Comparison of ENCODE assay signal across 8 cellular contexts in the genomic region with DNA sequence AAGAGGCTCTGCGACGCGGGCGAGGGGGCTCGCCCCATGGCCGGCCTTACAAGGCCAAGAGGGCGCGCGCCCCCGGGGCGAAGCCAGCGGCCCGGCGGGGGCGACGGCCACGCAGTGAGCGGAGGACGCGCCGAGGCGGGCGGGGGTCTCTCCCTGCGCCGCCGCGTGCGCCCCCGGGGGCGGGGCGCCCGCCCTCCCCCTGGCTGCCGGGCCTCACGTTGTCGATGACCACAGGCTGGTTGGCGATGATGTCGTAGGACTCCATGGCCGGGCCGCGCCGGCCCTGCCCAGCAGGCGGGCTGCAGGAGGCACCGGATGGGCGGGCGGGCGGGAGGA. TPM values are rescaled to one million over a fixed set of nuclear protein-coding genes. Genes with fewer than 3 reads are reported as not detected.
DNase-seq lines count a peak whose midpoint lies in the region; ATAC-seq and TF ChIP-seq lines count a peak whose summit lies in the region.

No MANE protein-coding gene starts in this region.

- no peak for TF ChIP-seq POLR2A in tibial nerve (IDR thresholded peaks at IDR 0.05)

- no peak for TF ChIP-seq CTCF in tibial nerve (IDR thresholded peaks at IDR 0.05)

- no peaks in the 10 kb centered on the region for H3K27me3 Mint-ChIP-seq in activated naive CD4-positive, alpha-beta T cell treated with anti-CD3 and anti-CD28 coated beads for 36 hours (ENCODE audit: low read depth)
- no peaks in the 10 kb centered on the region for H3K27me3 Mint-ChIP-seq in activated T-helper 17 cell treated with anti-CD3 and anti-CD28 coated beads, Interleukin-2, amount 50 U/mL, for 72 hours

- no peaks in the 10 kb centered on the region for H3K9me3 Mint-ChIP-seq in activated naive CD4-positive, alpha-beta T cell treated with anti-CD3 and anti-CD28 coated beads for 36 hours
- no peaks in the 10 kb centered on the region for H3K9me3 Mint-ChIP-seq in activated T-helper 17 cell treated with anti-CD3 and anti-CD28 coated beads, Interleukin-2, amount 50 U/mL, for 72 hours

- 0% methylated on average over 19 of the region's 46 CpGs; no CpG with 5 or more reads in 1 of the 2 donors for WGBS in tibial nerve, 2 donors

- peak overlapping the region; percentile 98 for H3K27ac Mint-ChIP-seq in activated naive CD4-positive, alpha-beta T cell treated with anti-CD3 and anti-CD28 coated beads for 36 hours
- H3K27ac Mint-ChIP-seq in activated T-helper 17 cell treated with anti-CD3 and anti-CD28 coated beads, Interleukin-2, amount 50 U/mL, for 72 hours: peak overlapping the region; percentile 98

- no peak for TF ChIP-seq EP300 in tibial nerve (IDR thresholded peaks at IDR 0.05)

- peak overlapping the region; percentile 89 for H3K4me3 Mint-ChIP-seq in activated naive CD4-positive, alpha-beta T cell treated with anti-CD3 and anti-CD28 coated beads for 36 hours
- peak overlapping the region; percentile 92 for H3K4me3 Mint-ChIP-seq in activated T-helper 17 cell treated with anti-CD3 and anti-CD28 coated beads, Interleukin-2, amount 50 U/mL, for 72 hours

- no peaks in the 10 kb centered on the region for H3K9me3 ChIP-seq in tibial nerve

- H3K4me3 ChIP-seq in tibial nerve: peak overlapping the region; percentile 47 to 97 (median 85)

- H3K36me3 ChIP-seq in tibial nerve: peaks cover 0 to 26% (median 4%) of the 10 kb centered on the region in 3 donors

- H3K4me1 Mint-ChIP-seq in activated naive CD4-positive, alpha-beta T cell treated with anti-CD3 and anti-CD28 coated beads for 36 hours (ENCODE audit: low read depth): peaks cover 31% of the 10 kb centered on the region
- H3K4me1 Mint-ChIP-seq in activated T-helper 17 cell treated with anti-CD3 and anti-CD28 coated beads, Interleukin-2, amount 50 U/mL, for 72 hours: peaks cover 8% of the 10 kb centered on the region

- H3K27me3 ChIP-seq in layer of hippocampus (ENCODE audit: control insufficient read depth, insufficient read depth, low read length) (no peaks in the 10 kb centered on the region), tibial nerve (no peaks in the 10 kb centered on the region)

- peaks cover 12% of the 10 kb centered on the region for H3K36me3 Mint-ChIP-seq in activated naive CD4-positive, alpha-beta T cell treated with anti-CD3 and anti-CD28 coated beads for 36 hours (ENCODE audit: low read depth)
- H3K36me3 Mint-ChIP-seq in activated T-helper 17 cell treated with anti-CD3 and anti-CD28 coated beads, Interleukin-2, amount 50 U/mL, for 72 hours (ENCODE audit: low read depth): peaks cover 58% of the 10 kb centered on the region

- CTCF ChIA-PET in activated naive CD4-positive, alpha-beta T cell treated with anti-CD3 and anti-CD28 coated beads for 36 hours (lab: Charles Lee): interaction anchor here (1.0 to 4.5 kb wide), 12 partner anchors 12 to 770 kb away, joined by 3 to 56 read pairs (median 5); a partner anchor contains a TSS

- intact Hi-C loops in activated naive CD4-positive, alpha-beta T cell treated with anti-CD3 and anti-CD28 coated beads for 36 hours (cut with micrococcal nuclease): loop anchor here (5.0 kb wide), 2 partner anchors 789 to 1131 kb away; no protein-coding TSS in a partner anchor
- intact Hi-C loops in head of caudate nucleus (cut with DNase I): loop anchor here (1.0 kb wide), 1 partner anchor 17 kb away; a partner anchor contains a TSS

- peak overlapping the region; percentile 90 for H3K27ac ChIP-seq in layer of hippocampus (ENCODE audit: low read depth, low read length)
- peak overlapping the region; percentile 63 to 99 (median 96) for H3K27ac ChIP-seq in tibial nerve

- peaks cover 0 to 41% (median 15%) of the 10 kb centered on the region in 4 donors for H3K4me1 ChIP-seq in tibial nerve

- no peak for DNase-seq in activated naive CD4-positive, alpha-beta T cell treated with anti-CD3 and anti-CD28 coated beads for 36 hours
- DNase-seq in activated naive CD4-positive, alpha-beta T cell (lab: John Stamatoyannopoulos, UW): no peak
- DNase-seq in tibial nerve (ENCODE audit: low spot score in 2 of 2): no peak
- no peak for DNase-seq in mesenteric fat pad (ENCODE audit: low spot score)
- DNase-seq in head of caudate nucleus: no peak
- no peak for DNase-seq in epidermal melanocyte (ENCODE audit: insufficient read length, low spot score)

- no peak for ATAC-seq in activated T-helper 17 cell treated with anti-CD3 and anti-CD28 coated beads, Interleukin-2, amount 50 U/mL, for 72 hours (replicated peaks)

RNA-seq across cellular contexts. Expression of a gene that starts 0.2 kb away (rescaled TPM):
- total RNA-seq in activated naive CD4-positive, alpha-beta T cell treated with anti-CD3 and anti-CD28 coated beads for 36 hours: 100 to 1,000 TPM; 103 to 104 TPM
- total RNA-seq in activated T-helper 17 cell treated with anti-CD3 and anti-CD28 coated beads, Interleukin-2, amount 50 U/mL, for 72 hours: 100 to 1,000 TPM in 1 of 2 donors, 10 to 100 TPM in 1; 68.7 to 148 TPM
- total RNA-seq in tibial nerve: 100 to 1,000 TPM in 1 of 4 donors, 10 to 100 TPM in 3; 65.1 to 109 (median 85.5) TPM
- 47.6 TPM for total RNA-seq in mesenteric fat pad

RNA-seq across cellular contexts. Expression of a gene that starts 5.9 kb away (rescaled TPM):
- 1 to 10 TPM; 2.7 to 2.8 TPM for total RNA-seq in activated naive CD4-positive, alpha-beta T cell treated with anti-CD3 and anti-CD28 coated beads for 36 hours
- total RNA-seq in activated T-helper 17 cell treated with anti-CD3 and anti-CD28 coated beads, Interleukin-2, amount 50 U/mL, for 72 hours: 10 to 100 TPM; 12.0 to 51.2 TPM
- total RNA-seq in tibial nerve (10 to 100 TPM in 2 of 4 donors, 1 to 10 TPM in 2; 4.5 to 65.1 (median 11.6) TPM), mesenteric fat pad (5.9 TPM)

RNA-seq across cellular contexts. Expression of a gene that starts 17.7 kb away (rescaled TPM):
- total RNA-seq in activated naive CD4-positive, alpha-beta T cell treated with anti-CD3 and anti-CD28 coated beads for 36 hours: 100 to 1,000 TPM; 245 to 267 TPM
- 100 to 1,000 TPM; 218 to 235 TPM for total RNA-seq in activated T-helper 17 cell treated with anti-CD3 and anti-CD28 coated beads, Interleukin-2, amount 50 U/mL, for 72 hours
- 100 to 1,000 TPM; 248 to 409 (median 335) TPM for total RNA-seq in tibial nerve
- 221 TPM for total RNA-seq in mesenteric fat pad

RNA-seq across cellular contexts. Expression of a gene that starts 49.8 kb away (rescaled TPM):
- total RNA-seq in activated naive CD4-positive, alpha-beta T cell treated with anti-CD3 and anti-CD28 coated beads for 36 hours: 100 to 1,000 TPM; 167 TPM
- total RNA-seq in activated T-helper 17 cell treated with anti-CD3 and anti-CD28 coated beads, Interleukin-2, amount 50 U/mL, for 72 hours: 100 to 1,000 TPM; 176 to 233 TPM
- total RNA-seq in tibial nerve (10 to 100 TPM in 1 of 4 donors, 1 to 10 TPM in 3; 3.5 to 13.5 (median 5.3) TPM), mesenteric fat pad (1.3 TPM)
